ENCODE assay signal across 1 cellular context in genomic region chr15:70141376-70142071, GRCh38.
TF ChIP-seq lines count a peak whose summit lies in the region.

No MANE protein-coding gene starts in this region.

TF ChIP-seq in GM12878, 131 proteins besides CTCF, POLR2A, EP300 and RAD21 (continued from another document):
- no peak for TF ChIP-seq CUX1 (IDR thresholded peaks at IDR 0.05; ENCODE audit: insufficient replicate concordance, low read depth, low read length)
- TF ChIP-seq ZZZ3 (IDR thresholded peaks at IDR 0.05; ENCODE audit: control insufficient read depth, insufficient read length, low read depth) = no peak
- no peak for TF ChIP-seq ATF7 (IDR thresholded peaks at IDR 0.05; ENCODE audit: low read depth)
- TF ChIP-seq CREB1 (IDR thresholded peaks at IDR 0.05; ENCODE audit: low read depth) = no peak
- no peak for TF ChIP-seq BACH1 (IDR thresholded peaks at IDR 0.05; ENCODE audit: borderline replicate concordance)
- no peak for TF ChIP-seq ZSCAN29 (IDR thresholded peaks at IDR 0.05)
- TF ChIP-seq ZNF274 (IDR thresholded peaks at IDR 0.05; ENCODE audit: insufficient read depth, insufficient read length) = no peak
- no peak for TF ChIP-seq CBX5 (IDR thresholded peaks at IDR 0.05; ENCODE audit: low read depth)
- no peak for TF ChIP-seq TARDBP (IDR thresholded peaks at IDR 0.05; ENCODE audit: borderline replicate concordance)
- no peak for TF ChIP-seq ZNF687 (IDR thresholded peaks at IDR 0.05)
- no peak for TF ChIP-seq MEF2B (IDR thresholded peaks at IDR 0.05; ENCODE audit: partially characterized antibody, poor library complexity, severe bottlenecking)
- TF ChIP-seq ZBTB4 (CRISPR knock-in tag; IDR thresholded peaks at IDR 0.05) = no peak
- TF ChIP-seq MTA2 (IDR thresholded peaks at IDR 0.05; ENCODE audit: low read depth) = no peak
- no peak for TF ChIP-seq USF1 (IDR thresholded peaks at IDR 0.05; ENCODE audit: borderline replicate concordance, extremely low read length, insufficient read depth, low read depth, low read length)
- TF ChIP-seq BCL3 (IDR thresholded peaks at IDR 0.05; ENCODE audit: borderline replicate concordance, insufficient read depth, low read depth, low read length, poor library complexity, severe bottlenecking) = peak; percentile 51
- no peak for TF ChIP-seq ASH2L (IDR thresholded peaks at IDR 0.05; ENCODE audit: borderline replicate concordance, low read depth)
- TF ChIP-seq SREBF2 (IDR thresholded peaks at IDR 0.05; ENCODE audit: low read length) = no peak
- TF ChIP-seq ELK1 (IDR thresholded peaks at IDR 0.05; ENCODE audit: low read depth, low read length) = no peak
- TF ChIP-seq RAD51 (IDR thresholded peaks at IDR 0.05) = no peak
- TF ChIP-seq GATAD2B (conservative IDR thresholded peaks at IDR 0.05; ENCODE audit: low read depth) = 0 out of 2 replicates have a peak, but pooled peaks have one; percentile 6
- TF ChIP-seq NBN (IDR thresholded peaks at IDR 0.05) = no peak
- no peak for TF ChIP-seq SMAD5 (IDR thresholded peaks at IDR 0.05; ENCODE audit: low read depth)
- no peak for TF ChIP-seq CHD4 (IDR thresholded peaks at IDR 0.05)
- TF ChIP-seq E4F1 (IDR thresholded peaks at IDR 0.05; ENCODE audit: borderline replicate concordance, partially characterized antibody) = no peak
- TF ChIP-seq E2F8 (IDR thresholded peaks at IDR 0.05; ENCODE audit: low read depth, partially characterized antibody) = no peak
- TF ChIP-seq KAT2A (conservative IDR thresholded peaks at IDR 0.05; ENCODE audit: control insufficient read depth, low read depth, low read length) = no peak
- no peak for TF ChIP-seq SMARCA5 (IDR thresholded peaks at IDR 0.05)
- peak; percentile 52; the same call in 1 of the 2 replicates for TF ChIP-seq TCF7 (IDR thresholded peaks at IDR 0.05; ENCODE audit: borderline replicate concordance)
